25 cellular contexts compared by ENCODE assay signal in genomic region chr14:56309198-56309597, GRCh38.
"Had no signal": no experiment of that assay in that cellular context is flagged by ENCODE, and none has a peak within 500 bp of the region (broad histone marks: within the 10 kb centered on the region; RNA-seq: fewer than 3 reads in every experiment).

No MANE protein-coding gene starts in this region.

- H3K27ac ChIP-seq: body of pancreas, cardiac muscle cell, colonic mucosa had no signal

- H3K9me3 ChIP-seq: body of pancreas, colonic mucosa had no signal

- H3K4me1 Mint-ChIP-seq: activated CD4-positive, alpha-beta T cell treated with anti-CD3 and anti-CD28 coated beads for 36 hours; activated CD4-positive, alpha-beta T cell treated with anti-CD3 and anti-CD28 coated beads, Interleukin-2, amount 10 ng/mL, durations not matched to agents 24 days and 14 days; activated CD8-positive, alpha-beta memory T cell treated with anti-CD3 and anti-CD28 coated beads, Interleukin-2, amount 10 ng/mL, durations not matched to agents 7 days and 5 days; endodermal cell had no signal

- H3K27me3 ChIP-seq: body of pancreas, cardiac muscle cell, colonic mucosa had no signal

- H3K4me3 Mint-ChIP-seq: activated CD4-positive, alpha-beta memory T cell treated with anti-CD3 and anti-CD28 coated beads for 36 hours; activated CD4-positive, alpha-beta T cell treated with anti-CD3 and anti-CD28 coated beads for 36 hours; activated CD4-positive, alpha-beta T cell treated with anti-CD3 and anti-CD28 coated beads, Interleukin-2, amount 10 ng/mL, durations not matched to agents 24 days and 14 days; activated CD8-positive, alpha-beta memory T cell treated with anti-CD3 and anti-CD28 coated beads, Interleukin-2, amount 10 ng/mL, durations not matched to agents 7 days and 5 days; activated CD8-positive, alpha-beta T cell treated with anti-CD3 and anti-CD28 coated beads, Interleukin-2, amount 10 ng/mL, durations not matched to agents 7 days and 5 days; activated naive CD8-positive, alpha-beta T cell; endodermal cell had no signal

- H3K27me3 Mint-ChIP-seq: activated CD4-positive, alpha-beta memory T cell treated with anti-CD3 and anti-CD28 coated beads for 36 hours; activated CD8-positive, alpha-beta memory T cell treated with anti-CD3 and anti-CD28 coated beads, Interleukin-2, amount 10 ng/mL, durations not matched to agents 7 days and 5 days; activated naive CD8-positive, alpha-beta T cell had no signal

- H3K4me1 ChIP-seq: body of pancreas, colonic mucosa had no signal

- H3K27ac Mint-ChIP-seq: activated CD4-positive, alpha-beta memory T cell treated with anti-CD3 and anti-CD28 coated beads for 36 hours; activated CD4-positive, alpha-beta T cell treated with anti-CD3 and anti-CD28 coated beads for 36 hours; activated CD4-positive, alpha-beta T cell treated with anti-CD3 and anti-CD28 coated beads, Interleukin-2, amount 10 ng/mL, durations not matched to agents 24 days and 14 days; activated CD8-positive, alpha-beta memory T cell treated with anti-CD3 and anti-CD28 coated beads, Interleukin-2, amount 10 ng/mL, durations not matched to agents 7 days and 5 days; activated CD8-positive, alpha-beta T cell treated with anti-CD3 and anti-CD28 coated beads, Interleukin-2, amount 10 ng/mL, durations not matched to agents 7 days and 5 days; activated naive CD8-positive, alpha-beta T cell; endodermal cell had no signal

- H3K36me3 Mint-ChIP-seq: activated CD4-positive, alpha-beta memory T cell treated with anti-CD3 and anti-CD28 coated beads for 36 hours; activated CD8-positive, alpha-beta memory T cell treated with anti-CD3 and anti-CD28 coated beads, Interleukin-2, amount 10 ng/mL, durations not matched to agents 7 days and 5 days had no signal

- H3K4me3 ChIP-seq: body of pancreas, cardiac muscle cell, colonic mucosa had no signal

- DNase-seq: activated CD4-positive, alpha-beta memory T cell treated with anti-CD3 and anti-CD28 coated beads for 36 hours; activated CD4-positive, alpha-beta T cell treated with anti-CD3 and anti-CD28 coated beads for 36 hours; activated CD4-positive, alpha-beta T cell treated with anti-CD3 and anti-CD28 coated beads, Interleukin-2, amount 10 ng/mL, durations not matched to agents 24 days and 14 days; activated CD4-positive, CD25-positive, alpha-beta regulatory T cell; activated CD4-positive, CD25-positive, alpha-beta regulatory T cell treated with anti-CD3 and anti-CD28 coated beads, Interleukin-2, amount 50 U/mL, for 72 hours; activated CD8-positive, alpha-beta memory T cell treated with anti-CD3 and anti-CD28 coated beads, Interleukin-2, amount 10 ng/mL, durations not matched to agents 7 days and 5 days; activated CD8-positive, alpha-beta memory T cell treated with anti-CD3 and anti-CD28 coated beads, Interleukin-2, amount 50 U/mL, for 4 hours; activated CD8-positive, alpha-beta T cell treated with anti-CD3 and anti-CD28 coated beads, Interleukin-2, amount 10 ng/mL, durations not matched to agents 7 days and 5 days; activated gamma-delta T cell; activated naive CD4-positive, alpha-beta T cell; activated naive CD4-positive, alpha-beta T cell treated with anti-CD3 and anti-CD28 coated beads, Interleukin-2, amount 50 U/mL, for 16 hours; activated T-cell treated with anti-CD3 and anti-CD28 coated beads, Interleukin-2, amount 50 U/mL, for 1 hour; activated T-cell treated with anti-CD3 and anti-CD28 coated beads, Interleukin-2, amount 50 U/mL, for 48 hours; amniotic stem cell; anterior cingulate cortex; body of pancreas; central memory CD4-positive, alpha-beta T cell; cerebellar nuclear complex; colonic mucosa; effector memory CD4-positive, alpha-beta T cell; endodermal cell; foreskin fibroblast; T-helper 2 cell had no signal

- H3K9me3 Mint-ChIP-seq: activated CD4-positive, alpha-beta T cell treated with anti-CD3 and anti-CD28 coated beads, Interleukin-2, amount 10 ng/mL, durations not matched to agents 24 days and 14 days; endodermal cell had no signal

- H3K36me3 ChIP-seq: cardiac muscle cell, colonic mucosa had no signal
